In the genomic region with DNA sequence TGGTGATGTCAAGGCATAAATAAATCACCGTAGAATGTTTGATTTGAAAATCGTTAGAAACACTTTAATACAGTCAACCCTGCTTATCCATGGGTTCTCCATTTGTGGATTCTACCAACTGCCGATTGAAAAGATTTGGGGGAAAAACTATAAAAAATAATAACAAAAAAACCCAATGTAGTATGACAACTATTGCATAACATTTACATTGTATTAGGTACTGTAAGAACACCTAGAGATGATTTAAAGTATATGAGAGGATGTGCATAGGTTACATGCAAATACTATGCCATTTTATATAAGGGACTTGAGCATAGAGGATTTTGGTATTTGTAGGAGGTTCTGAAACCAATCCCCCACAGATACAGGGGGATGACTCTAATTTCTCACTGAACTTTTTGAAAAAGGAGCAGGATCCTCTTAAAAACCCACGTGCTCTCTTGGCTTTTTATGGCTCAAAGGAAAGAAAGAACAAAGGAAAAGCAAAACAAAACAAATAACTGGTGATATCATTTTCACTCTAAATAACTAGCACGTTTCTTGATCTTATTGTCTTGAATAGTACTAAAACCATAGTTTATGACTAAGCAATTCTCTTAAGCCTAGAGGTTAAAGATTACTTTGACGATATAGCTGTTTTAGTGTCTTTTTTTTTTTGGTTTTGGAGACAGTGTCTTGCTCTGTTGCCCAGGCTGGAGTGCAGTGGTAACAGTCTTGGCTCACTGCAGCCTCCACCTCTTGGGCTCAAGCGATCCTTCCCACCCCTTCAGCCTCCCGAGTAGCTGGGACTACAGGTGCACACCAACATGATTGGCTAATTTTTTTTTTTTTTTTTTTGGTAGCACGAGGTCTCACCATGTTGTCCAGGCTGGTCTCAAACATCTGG, we compare ENCODE assay signal across 1 cellular context.
TF ChIP-seq lines count a peak whose summit lies in the region.

No MANE protein-coding gene starts in this region.

TF ChIP-seq in K562, 482 proteins besides CTCF, POLR2A, EP300 and RAD21 (continues in another document):
- TF ChIP-seq ZNF561 (CRISPR knock-in tag; conservative IDR thresholded peaks at IDR 0.05) (no peak), KDM1A (IDR thresholded peaks at IDR 0.05) (0 out of 4 replicates have a peak, but pooled peaks of 1 of the 2 experiments have one; percentile 14), NCOA4 (IDR thresholded peaks at IDR 0.05; ENCODE audit: partially characterized antibody) (no peak), ZNF134 (CRISPR knock-in tag; conservative IDR thresholded peaks at IDR 0.05) (no peak), XRCC4 (IDR thresholded peaks at IDR 0.05; ENCODE audit: extremely low read depth, insufficient read depth, insufficient read length) (no peak), CEBPG (CRISPR knock-in tag; IDR thresholded peaks at IDR 0.05) (no peak), CEBPG (tag; conservative IDR thresholded peaks at IDR 0.05 in 1 of 2, IDR thresholded peaks at IDR 0.05 in 1 of 2) (peak; percentile 66 to 74), FOXK1 (CRISPR knock-in tag; IDR thresholded peaks at IDR 0.05; ENCODE audit: borderline replicate concordance) (no peak), TEAD2 (tag; IDR thresholded peaks at IDR 0.05) (no peak), CEBPB (tag; IDR thresholded peaks at IDR 0.05) (peak; percentile 79), ERF (CRISPR knock-in tag; IDR thresholded peaks at IDR 0.05) (no peak), SOX6 (IDR thresholded peaks at IDR 0.05) (peak; percentile 23; the same call in 1 of the 2 replicates), ZNF41 (CRISPR knock-in tag; conservative IDR thresholded peaks at IDR 0.05) (no peak), C11orf30 (IDR thresholded peaks at IDR 0.05; ENCODE audit: low read depth) (peak; percentile 52), ZNF384 (IDR thresholded peaks at IDR 0.05; ENCODE audit: low read depth, low read length) (peak; percentile 37; the same call in 1 of the 2 replicates), BRD9 (IDR thresholded peaks at IDR 0.05; ENCODE audit: low read depth, partially characterized antibody) (no peak), GATAD2B (IDR thresholded peaks at IDR 0.05; ENCODE audit: borderline replicate concordance) (no peak), HDAC1 (IDR thresholded peaks at IDR 0.05) (no peak), HDAC6 (IDR thresholded peaks at IDR 0.05; ENCODE audit: low read depth, low read length) (no peak), BCOR (IDR thresholded peaks at IDR 0.05) (peak; percentile 41), NFIX (CRISPR knock-in tag; IDR thresholded peaks at IDR 0.05; ENCODE audit: low read depth) (no peak), TRIM24 (IDR thresholded peaks at IDR 0.05) (no peak), SMARCE1 (IDR thresholded peaks at IDR 0.05) (no peak), ATF1 (CRISPR knock-in tag; IDR thresholded peaks at IDR 0.05) (no peak), ATF1 (tag; IDR thresholded peaks at IDR 0.05) (no peak), HMGN3 (IDR thresholded peaks at IDR 0.05; ENCODE audit: borderline replicate concordance, extremely low read depth, insufficient read length, low read depth, low read length) (no peak), FOXK2 (conservative IDR thresholded peaks at IDR 0.05 in 1 of 2, IDR thresholded peaks at IDR 0.05 in 1 of 2; ENCODE audit: low read depth in 2 of 2) (no peak), ZFP1 (CRISPR knock-in tag; IDR thresholded peaks at IDR 0.05) (no peak), SRSF9 (IDR thresholded peaks at IDR 0.05; ENCODE audit: borderline replicate concordance, low read depth, low read length) (no peak), ELF2 (CRISPR knock-in tag; IDR thresholded peaks at IDR 0.05) (no peak), ARNT (IDR thresholded peaks at IDR 0.05) (no peak), GTF2F1 (IDR thresholded peaks at IDR 0.05; ENCODE audit: low read depth, low read length) (no peak), ZNF76 (CRISPR knock-in tag; IDR thresholded peaks at IDR 0.05; ENCODE audit: borderline replicate concordance) (no peak), SRSF3 (IDR thresholded peaks at IDR 0.05; ENCODE audit: insufficient read depth, low read length) (no peak), GTF2E2 (tag; IDR thresholded peaks at IDR 0.05) (no peak), MTA2 (IDR thresholded peaks at IDR 0.05; ENCODE audit: low read depth) (no peak), PHF21A (IDR thresholded peaks at IDR 0.05; ENCODE audit: borderline replicate concordance, low read depth) (no peak), TAF15 (IDR thresholded peaks at IDR 0.05; ENCODE audit: low read depth, low read length) (no peak), ZNF121 (CRISPR knock-in tag; conservative IDR thresholded peaks at IDR 0.05) (peak; percentile 95), ZNF551 (CRISPR knock-in tag; IDR thresholded peaks at IDR 0.05) (no peak), GABPA (tag; conservative IDR thresholded peaks at IDR 0.05; ENCODE audit: low read depth) (no peak), CBFA2T3 (IDR thresholded peaks at IDR 0.05) (no peak), ZNF347 (CRISPR knock-in tag; IDR thresholded peaks at IDR 0.05; ENCODE audit: low read depth) (no peak), RBM14 (IDR thresholded peaks at IDR 0.05; ENCODE audit: borderline replicate concordance, insufficient read depth, low read depth, low read length) (no peak), ETV5 (CRISPR knock-in tag; IDR thresholded peaks at IDR 0.05; ENCODE audit: low read depth) (no peak), PCBP1 (IDR thresholded peaks at IDR 0.05; ENCODE audit: low read depth, low read length, poor library complexity, severe bottlenecking) (no peak), NFE2 (IDR thresholded peaks at IDR 0.05; ENCODE audit: low read depth) (peak; percentile 56), OTX1 (CRISPR knock-in tag; IDR thresholded peaks at IDR 0.05) (no peak)
- TF ChIP-seq, protein P1, sequence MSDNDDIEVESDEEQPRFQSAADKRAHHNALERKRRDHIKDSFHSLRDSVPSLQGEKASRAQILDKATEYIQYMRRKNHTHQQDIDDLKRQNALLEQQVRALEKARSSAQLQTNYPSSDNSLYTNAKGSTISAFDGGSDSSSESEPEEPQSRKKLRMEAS (CRISPR knock-in tag; IDR thresholded peaks at IDR 0.05), result no peak
- TF ChIP-seq, protein P2, sequence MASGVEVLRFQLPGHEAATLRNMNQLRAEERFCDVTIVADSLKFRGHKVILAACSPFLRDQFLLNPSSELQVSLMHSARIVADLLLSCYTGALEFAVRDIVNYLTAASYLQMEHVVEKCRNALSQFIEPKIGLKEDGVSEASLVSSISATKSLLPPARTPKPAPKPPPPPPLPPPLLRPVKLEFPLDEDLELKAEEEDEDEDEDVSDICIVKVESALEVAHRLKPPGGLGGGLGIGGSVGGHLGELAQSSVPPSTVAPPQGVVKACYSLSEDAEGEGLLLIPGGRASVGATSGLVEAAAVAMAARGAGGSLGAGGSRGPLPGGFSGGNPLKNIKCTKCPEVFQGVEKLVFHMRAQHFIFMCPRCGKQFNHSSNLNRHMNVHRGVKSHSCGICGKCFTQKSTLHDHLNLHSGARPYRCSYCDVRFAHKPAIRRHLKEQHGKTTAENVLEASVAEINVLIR (CRISPR knock-in tag; IDR thresholded peaks at IDR 0.05), result no peak
- TF ChIP-seq, protein P3, sequence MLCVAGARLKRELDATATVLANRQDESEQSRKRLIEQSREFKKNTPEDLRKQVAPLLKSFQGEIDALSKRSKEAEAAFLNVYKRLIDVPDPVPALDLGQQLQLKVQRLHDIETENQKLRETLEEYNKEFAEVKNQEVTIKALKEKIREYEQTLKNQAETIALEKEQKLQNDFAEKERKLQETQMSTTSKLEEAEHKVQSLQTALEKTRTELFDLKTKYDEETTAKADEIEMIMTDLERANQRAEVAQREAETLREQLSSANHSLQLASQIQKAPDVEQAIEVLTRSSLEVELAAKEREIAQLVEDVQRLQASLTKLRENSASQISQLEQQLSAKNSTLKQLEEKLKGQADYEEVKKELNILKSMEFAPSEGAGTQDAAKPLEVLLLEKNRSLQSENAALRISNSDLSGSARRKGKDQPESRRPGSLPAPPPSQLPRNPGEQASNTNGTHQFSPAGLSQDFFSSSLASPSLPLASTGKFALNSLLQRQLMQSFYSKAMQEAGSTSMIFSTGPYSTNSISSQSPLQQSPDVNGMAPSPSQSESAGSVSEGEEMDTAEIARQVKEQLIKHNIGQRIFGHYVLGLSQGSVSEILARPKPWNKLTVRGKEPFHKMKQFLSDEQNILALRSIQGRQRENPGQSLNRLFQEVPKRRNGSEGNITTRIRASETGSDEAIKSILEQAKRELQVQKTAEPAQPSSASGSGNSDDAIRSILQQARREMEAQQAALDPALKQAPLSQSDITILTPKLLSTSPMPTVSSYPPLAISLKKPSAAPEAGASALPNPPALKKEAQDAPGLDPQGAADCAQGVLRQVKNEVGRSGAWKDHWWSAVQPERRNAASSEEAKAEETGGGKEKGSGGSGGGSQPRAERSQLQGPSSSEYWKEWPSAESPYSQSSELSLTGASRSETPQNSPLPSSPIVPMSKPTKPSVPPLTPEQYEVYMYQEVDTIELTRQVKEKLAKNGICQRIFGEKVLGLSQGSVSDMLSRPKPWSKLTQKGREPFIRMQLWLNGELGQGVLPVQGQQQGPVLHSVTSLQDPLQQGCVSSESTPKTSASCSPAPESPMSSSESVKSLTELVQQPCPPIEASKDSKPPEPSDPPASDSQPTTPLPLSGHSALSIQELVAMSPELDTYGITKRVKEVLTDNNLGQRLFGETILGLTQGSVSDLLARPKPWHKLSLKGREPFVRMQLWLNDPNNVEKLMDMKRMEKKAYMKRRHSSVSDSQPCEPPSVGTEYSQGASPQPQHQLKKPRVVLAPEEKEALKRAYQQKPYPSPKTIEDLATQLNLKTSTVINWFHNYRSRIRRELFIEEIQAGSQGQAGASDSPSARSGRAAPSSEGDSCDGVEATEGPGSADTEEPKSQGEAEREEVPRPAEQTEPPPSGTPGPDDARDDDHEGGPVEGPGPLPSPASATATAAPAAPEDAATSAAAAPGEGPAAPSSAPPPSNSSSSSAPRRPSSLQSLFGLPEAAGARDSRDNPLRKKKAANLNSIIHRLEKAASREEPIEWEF (CRISPR knock-in tag; IDR thresholded peaks at IDR 0.05), result no peak
- TF ChIP-seq, protein P4, sequence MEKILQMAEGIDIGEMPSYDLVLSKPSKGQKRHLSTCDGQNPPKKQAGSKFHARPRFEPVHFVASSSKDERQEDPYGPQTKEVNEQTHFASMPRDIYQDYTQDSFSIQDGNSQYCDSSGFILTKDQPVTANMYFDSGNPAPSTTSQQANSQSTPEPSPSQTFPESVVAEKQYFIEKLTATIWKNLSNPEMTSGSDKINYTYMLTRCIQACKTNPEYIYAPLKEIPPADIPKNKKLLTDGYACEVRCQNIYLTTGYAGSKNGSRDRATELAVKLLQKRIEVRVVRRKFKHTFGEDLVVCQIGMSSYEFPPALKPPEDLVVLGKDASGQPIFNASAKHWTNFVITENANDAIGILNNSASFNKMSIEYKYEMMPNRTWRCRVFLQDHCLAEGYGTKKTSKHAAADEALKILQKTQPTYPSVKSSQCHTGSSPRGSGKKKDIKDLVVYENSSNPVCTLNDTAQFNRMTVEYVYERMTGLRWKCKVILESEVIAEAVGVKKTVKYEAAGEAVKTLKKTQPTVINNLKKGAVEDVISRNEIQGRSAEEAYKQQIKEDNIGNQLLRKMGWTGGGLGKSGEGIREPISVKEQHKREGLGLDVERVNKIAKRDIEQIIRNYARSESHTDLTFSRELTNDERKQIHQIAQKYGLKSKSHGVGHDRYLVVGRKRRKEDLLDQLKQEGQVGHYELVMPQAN (IDR thresholded peaks at IDR 0.05; ENCODE audit: borderline replicate concordance), result no peak
- TF ChIP-seq, protein P5, sequence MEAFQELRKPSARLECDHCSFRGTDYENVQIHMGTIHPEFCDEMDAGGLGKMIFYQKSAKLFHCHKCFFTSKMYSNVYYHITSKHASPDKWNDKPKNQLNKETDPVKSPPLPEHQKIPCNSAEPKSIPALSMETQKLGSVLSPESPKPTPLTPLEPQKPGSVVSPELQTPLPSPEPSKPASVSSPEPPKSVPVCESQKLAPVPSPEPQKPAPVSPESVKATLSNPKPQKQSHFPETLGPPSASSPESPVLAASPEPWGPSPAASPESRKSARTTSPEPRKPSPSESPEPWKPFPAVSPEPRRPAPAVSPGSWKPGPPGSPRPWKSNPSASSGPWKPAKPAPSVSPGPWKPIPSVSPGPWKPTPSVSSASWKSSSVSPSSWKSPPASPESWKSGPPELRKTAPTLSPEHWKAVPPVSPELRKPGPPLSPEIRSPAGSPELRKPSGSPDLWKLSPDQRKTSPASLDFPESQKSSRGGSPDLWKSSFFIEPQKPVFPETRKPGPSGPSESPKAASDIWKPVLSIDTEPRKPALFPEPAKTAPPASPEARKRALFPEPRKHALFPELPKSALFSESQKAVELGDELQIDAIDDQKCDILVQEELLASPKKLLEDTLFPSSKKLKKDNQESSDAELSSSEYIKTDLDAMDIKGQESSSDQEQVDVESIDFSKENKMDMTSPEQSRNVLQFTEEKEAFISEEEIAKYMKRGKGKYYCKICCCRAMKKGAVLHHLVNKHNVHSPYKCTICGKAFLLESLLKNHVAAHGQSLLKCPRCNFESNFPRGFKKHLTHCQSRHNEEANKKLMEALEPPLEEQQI (IDR thresholded peaks at IDR 0.05), result no peak
- TF ChIP-seq, protein P6, sequence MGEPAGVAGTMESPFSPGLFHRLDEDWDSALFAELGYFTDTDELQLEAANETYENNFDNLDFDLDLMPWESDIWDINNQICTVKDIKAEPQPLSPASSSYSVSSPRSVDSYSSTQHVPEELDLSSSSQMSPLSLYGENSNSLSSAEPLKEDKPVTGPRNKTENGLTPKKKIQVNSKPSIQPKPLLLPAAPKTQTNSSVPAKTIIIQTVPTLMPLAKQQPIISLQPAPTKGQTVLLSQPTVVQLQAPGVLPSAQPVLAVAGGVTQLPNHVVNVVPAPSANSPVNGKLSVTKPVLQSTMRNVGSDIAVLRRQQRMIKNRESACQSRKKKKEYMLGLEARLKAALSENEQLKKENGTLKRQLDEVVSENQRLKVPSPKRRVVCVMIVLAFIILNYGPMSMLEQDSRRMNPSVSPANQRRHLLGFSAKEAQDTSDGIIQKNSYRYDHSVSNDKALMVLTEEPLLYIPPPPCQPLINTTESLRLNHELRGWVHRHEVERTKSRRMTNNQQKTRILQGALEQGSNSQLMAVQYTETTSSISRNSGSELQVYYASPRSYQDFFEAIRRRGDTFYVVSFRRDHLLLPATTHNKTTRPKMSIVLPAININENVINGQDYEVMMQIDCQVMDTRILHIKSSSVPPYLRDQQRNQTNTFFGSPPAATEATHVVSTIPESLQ (CRISPR knock-in tag; IDR thresholded peaks at IDR 0.05), result no peak
- TF ChIP-seq, protein P7, sequence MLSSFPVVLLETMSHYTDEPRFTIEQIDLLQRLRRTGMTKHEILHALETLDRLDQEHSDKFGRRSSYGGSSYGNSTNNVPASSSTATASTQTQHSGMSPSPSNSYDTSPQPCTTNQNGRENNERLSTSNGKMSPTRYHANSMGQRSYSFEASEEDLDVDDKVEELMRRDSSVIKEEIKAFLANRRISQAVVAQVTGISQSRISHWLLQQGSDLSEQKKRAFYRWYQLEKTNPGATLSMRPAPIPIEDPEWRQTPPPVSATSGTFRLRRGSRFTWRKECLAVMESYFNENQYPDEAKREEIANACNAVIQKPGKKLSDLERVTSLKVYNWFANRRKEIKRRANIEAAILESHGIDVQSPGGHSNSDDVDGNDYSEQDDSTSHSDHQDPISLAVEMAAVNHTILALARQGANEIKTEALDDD (IDR thresholded peaks at IDR 0.05), result peak; percentile 64; the same call in 1 of the 2 replicates
- TF ChIP-seq, protein P8, sequence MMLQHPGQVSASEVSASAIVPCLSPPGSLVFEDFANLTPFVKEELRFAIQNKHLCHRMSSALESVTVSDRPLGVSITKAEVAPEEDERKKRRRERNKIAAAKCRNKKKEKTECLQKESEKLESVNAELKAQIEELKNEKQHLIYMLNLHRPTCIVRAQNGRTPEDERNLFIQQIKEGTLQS (IDR thresholded peaks at IDR 0.05), result 0 out of 2 replicates have a peak, but pooled peaks have one; percentile 9
- TF ChIP-seq, protein P8 (CRISPR knock-in tag; conservative IDR thresholded peaks at IDR 0.05), result no peak
